In genomic region chr6:42901538-42901957, GRCh38 we compare ENCODE assay signal across 1 cellular context.
TF ChIP-seq lines count a peak whose summit lies in the region.

No MANE protein-coding gene starts in this region.

TF ChIP-seq in neural cell, 6 proteins besides CTCF, POLR2A, EP300 and RAD21 (continued from another document):
- TF ChIP-seq REST (IDR thresholded peaks at IDR 0.05; ENCODE audit: borderline replicate concordance) (no peak), POLR2AphosphoS5 (IDR thresholded peaks at IDR 0.05) (no peak), EZH2 (IDR thresholded peaks at IDR 0.05; ENCODE audit: borderline replicate concordance, insufficient read depth, low read length, poor library complexity, severe bottlenecking) (no peak)
